In genomic region chr15:55279746-55280351, GRCh38 we compare ENCODE assay signal across 8 cellular contexts. TPM values are rescaled to one million over a fixed set of nuclear protein-coding genes. Genes with fewer than 3 reads are reported as not detected.
DNase-seq lines count a peak whose midpoint lies in the region; ATAC-seq, FAIRE-seq and TF ChIP-seq lines count a peak whose summit lies in the region.

No MANE protein-coding gene starts in this region.

- peaks cover 37% of the 10 kb centered on the region for H3K36me3 Mint-ChIP-seq in T-helper 2 cell treated with Interferon-gamma antibody and Interleukin-4, amounts not matched to agents 5 μg/mL and 100 μg/mL, for 36 hours (ENCODE audit: low read depth)
- peaks cover 14% of the 10 kb centered on the region for H3K36me3 Mint-ChIP-seq in central memory CD8-positive, alpha-beta T cell (ENCODE audit: insufficient read depth)

- in situ Hi-C loops in GM13977 (cut with MboI; ENCODE audit: low pct_unique_long_range_greater_than_20kb, low sequenced_read_pairs, unreplicated experiment) = no loop called here

- peak overlapping the region; percentile 64 for H3K4me3 Mint-ChIP-seq in T-helper 2 cell treated with Interferon-gamma antibody and Interleukin-4, amounts not matched to agents 5 μg/mL and 100 μg/mL, for 36 hours
- H3K4me3 Mint-ChIP-seq in central memory CD8-positive, alpha-beta T cell = peak overlapping the region; percentile 80

- peak; percentile 100 for FAIRE-seq in GM19239 (lab: Jason Lieb, UNC)

- H3K27ac Mint-ChIP-seq in T-helper 2 cell treated with Interferon-gamma antibody and Interleukin-4, amounts not matched to agents 5 μg/mL and 100 μg/mL, for 36 hours = peak overlapping the region; percentile 89
- peak overlapping the region; percentile 92 for H3K27ac Mint-ChIP-seq in central memory CD8-positive, alpha-beta T cell (ENCODE audit: low read depth)

- H3K4me1 Mint-ChIP-seq in T-helper 2 cell treated with Interferon-gamma antibody and Interleukin-4, amounts not matched to agents 5 μg/mL and 100 μg/mL, for 36 hours (ENCODE audit: low read depth) = peaks cover 82% of the 10 kb centered on the region
- peaks cover 93% of the 10 kb centered on the region for H3K4me1 Mint-ChIP-seq in central memory CD8-positive, alpha-beta T cell

- no peak for TF ChIP-seq CTCF in GM13977 (IDR thresholded peaks at IDR 0.05; ENCODE audit: extremely low read depth, insufficient read depth, missing control alignments)

- H3K9me3 Mint-ChIP-seq in T-helper 2 cell treated with Interferon-gamma antibody and Interleukin-4, amounts not matched to agents 5 μg/mL and 100 μg/mL, for 36 hours = no peaks in the 10 kb centered on the region
- no peaks in the 10 kb centered on the region for H3K9me3 Mint-ChIP-seq in central memory CD8-positive, alpha-beta T cell

- no peaks in the 10 kb centered on the region for H3K27me3 Mint-ChIP-seq in T-helper 2 cell treated with Interferon-gamma antibody and Interleukin-4, amounts not matched to agents 5 μg/mL and 100 μg/mL, for 36 hours (ENCODE audit: low read depth)
- no peaks in the 10 kb centered on the region for H3K27me3 Mint-ChIP-seq in central memory CD8-positive, alpha-beta T cell

- DNase-seq in AG08395 (ENCODE audit: low spot score) (peak; percentile 70), GM19239 (ENCODE audit: insufficient read length, low spot score) (no peak), renal cortical epithelial cell (ENCODE audit: low read depth) (peak; percentile 95), GM13977 (ENCODE audit: low spot score) (no peak), medulla oblongata (ENCODE audit: extremely low spot score) (no peak)
- peak; percentile 78 for DNase-seq in T-helper 2 cell treated with Interferon-gamma antibody and Interleukin-4, amounts not matched to agents 5 μg/mL and 100 μg/mL, for 36 hours (ENCODE audit: low spot score)
- DNase-seq in central memory CD8-positive, alpha-beta T cell (ENCODE audit: low spot score in 2 of 2) = peak in 1 of 2 donors; percentile 38

- peak; percentile 70 for ATAC-seq in HG03342 (IDR thresholded peaks at IDR 0.05; ENCODE audit: unreplicated experiment)
- ATAC-seq in central memory CD8-positive, alpha-beta T cell (replicated peaks; ENCODE audit: extremely low read depth, poor library complexity, severe bottlenecking) = peak; percentile 55

RNA-seq across cellular contexts. Expression of gene RAB27A, which starts 9.8 kb away (rescaled TPM):
- total RNA-seq in renal cortical epithelial cell = 6.9 and 25.7 TPM in 2 replicates

RNA-seq across cellular contexts. Expression of gene PIGBOS1, which starts 39.1 kb away (rescaled TPM):
- 11.4 and 16.0 TPM in 2 replicates for total RNA-seq in renal cortical epithelial cell

RNA-seq across cellular contexts. Expression of gene PIGB, which starts 39.2 kb away (rescaled TPM):
- 16.2 and 18.2 TPM in 2 replicates for total RNA-seq in renal cortical epithelial cell

Comparison
In these comparisons a context has a peak if more than half of its experiments do, and no peak if none do; other contexts are left out.
1. DNase-seq: peak in AG08395 (single experiment), T-helper 2 cell treated with Interferon-gamma antibody and Interleukin-4, amounts not matched to agents 5 μg/mL and 100 μg/mL, for 36 hours (single experiment) and renal cortical epithelial cell (single experiment); none in GM19239 (single experiment), GM13977 (single experiment) and medulla oblongata (single experiment).